8 cellular contexts compared by ENCODE assay signal in the genomic region with DNA sequence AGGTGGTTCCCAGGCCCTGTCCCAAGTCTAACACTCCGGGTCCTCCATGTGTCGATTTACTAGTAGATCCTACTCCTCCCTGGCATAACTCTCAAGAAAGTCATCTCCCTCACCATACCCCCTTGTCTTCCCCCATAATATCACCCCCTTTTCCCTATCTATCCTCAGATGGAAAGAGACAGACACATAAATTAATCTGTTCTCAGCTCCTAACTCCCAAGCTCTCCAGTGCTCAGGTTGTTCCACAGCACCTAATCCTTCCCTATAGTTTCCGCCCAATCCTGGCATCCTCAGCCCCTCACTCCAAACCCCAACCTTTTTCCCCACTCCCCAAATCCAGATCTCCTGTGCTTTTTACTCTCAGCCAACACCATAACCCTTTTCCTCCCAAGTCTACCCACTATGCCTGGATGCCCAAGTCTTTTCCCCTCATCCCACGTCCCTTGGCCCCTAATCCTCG. TPM values are rescaled to one million over a fixed set of nuclear protein-coding genes. Genes with fewer than 3 reads are reported as not detected.
A peak's percentile ranks its signal among the peaks of the same experiment; 100 is the strongest.
DNase-seq lines count a peak whose midpoint lies in the region; ATAC-seq and TF ChIP-seq lines count a peak whose summit lies in the region.

No MANE protein-coding gene starts in this region.

- no peaks in the 10 kb centered on the region for H3K27me3 Mint-ChIP-seq in naive B cell

- peak overlapping the region; percentile 94 to 100 (median 98) for H3K27ac Mint-ChIP-seq in naive B cell

- H2AFZ ChIP-seq in Karpas-422 (ENCODE audit: low read length): no peak overlapping the region

- H3K9me3 Mint-ChIP-seq in naive B cell: no peaks in the 10 kb centered on the region

- H3K9me3 ChIP-seq in Karpas-422 (ENCODE audit: low read length): no peaks in the 10 kb centered on the region

- H3K4me1 Mint-ChIP-seq in naive B cell: peaks cover 39 to 55% (median 45%) of the 10 kb centered on the region in 3 donors

- ATAC-seq in naive B cell (ENCODE audit: low read depth in 2 of 2) (no peak), HG03135 (IDR thresholded peaks at IDR 0.05; ENCODE audit: unreplicated experiment) (no peak), HG03520 (IDR thresholded peaks at IDR 0.05; ENCODE audit: unreplicated experiment) (no peak)

- no peaks in the 10 kb centered on the region; the same call in 1 of the 2 replicates for H4K20me1 ChIP-seq in Karpas-422 (ENCODE audit: insufficient read depth, low read depth, low read length)

- H3K9me2 ChIP-seq in Karpas-422 (replicated peaks; ENCODE audit: insufficient read depth, low read length): no peaks in the 10 kb centered on the region

- H3K4me3 Mint-ChIP-seq in naive B cell: peak overlapping the region; percentile 86 to 99 (median 96)

- DNase-seq in AG10803 (ENCODE audit: low read depth) (no peak), Karpas-422 (no peak), choroid plexus epithelial cell (ENCODE audit: low read depth) (no peak), naive B cell (no peak), SK-N-DZ (ENCODE audit: low spot score) (no peak)
- no peak for DNase-seq in stimulated activated CD4-positive, alpha-beta T cell treated with anti-CD3 and anti-CD28 coated beads, Interleukin-4, amount 100 ng/mL, for 1 hour

- peak overlapping the region; percentile 93 for H3K4me3 ChIP-seq in AG10803 (ENCODE audit: low read length)
- peak overlapping the region; percentile 88 for H3K4me3 ChIP-seq in Karpas-422 (ENCODE audit: low read length)
- peak overlapping the region; percentile 95 for H3K4me3 ChIP-seq in choroid plexus epithelial cell (ENCODE audit: low read depth, low read length)

- peaks cover 46% of the 10 kb centered on the region for H3K4me1 ChIP-seq in Karpas-422 (ENCODE audit: low read length)

- H3K36me3 ChIP-seq in Karpas-422 (ENCODE audit: insufficient read depth, low read length): 0 out of 2 replicates have a peak, but pooled peaks cover 5% of the 10 kb centered on the region

- peak overlapping the region; percentile 84 for H3K4me2 ChIP-seq in Karpas-422 (ENCODE audit: low read depth, low read length, poor library complexity, severe bottlenecking)

- H3K9ac ChIP-seq in Karpas-422 (ENCODE audit: low read length): peak overlapping the region; percentile 85

- no peak for TF ChIP-seq CTCF in AG10803 (conservative IDR thresholded peaks at IDR 0.05; ENCODE audit: low read length)
- no peak for TF ChIP-seq CTCF in choroid plexus epithelial cell (conservative IDR thresholded peaks at IDR 0.05; ENCODE audit: low read depth, low read length)

- H3K27me3 ChIP-seq in Karpas-422 (ENCODE audit: low read length): no peaks in the 10 kb centered on the region

- peaks cover 58% of the 10 kb centered on the region for H3K79me2 ChIP-seq in Karpas-422 (ENCODE audit: low read length)

- no peaks in the 10 kb centered on the region for H3K36me3 Mint-ChIP-seq in naive B cell

- peak overlapping the region; percentile 20; the same call in 1 of the 2 replicates for H3K27ac ChIP-seq in Karpas-422 (ENCODE audit: low read length)

RNA-seq across cellular contexts. Expression of a gene that starts 0.8 kb away (rescaled TPM):
- total RNA-seq in Karpas-422 (2014; rRNA removed; shearing (Covaris generic); ENCODE audit: low replicate concordance): 28.8 and 33.9 TPM in 2 replicates
- 10 to 100 TPM; 23.8 to 33.2 (median 27.3) TPM for polyA plus RNA-seq in naive B cell (ENCODE audit: low read depth in 6 of 6)
- polyA plus RNA-seq in SK-N-DZ (2014; cell fraction: cytosol; rRNA removed): 17.4 and 21.9 TPM in 2 replicates
- 9.5 and 12.0 TPM in 2 replicates for polyA plus RNA-seq in SK-N-DZ (2014; cell fraction: nucleus; rRNA removed)
